8 cellular contexts compared by ENCODE assay signal in the genomic region with DNA sequence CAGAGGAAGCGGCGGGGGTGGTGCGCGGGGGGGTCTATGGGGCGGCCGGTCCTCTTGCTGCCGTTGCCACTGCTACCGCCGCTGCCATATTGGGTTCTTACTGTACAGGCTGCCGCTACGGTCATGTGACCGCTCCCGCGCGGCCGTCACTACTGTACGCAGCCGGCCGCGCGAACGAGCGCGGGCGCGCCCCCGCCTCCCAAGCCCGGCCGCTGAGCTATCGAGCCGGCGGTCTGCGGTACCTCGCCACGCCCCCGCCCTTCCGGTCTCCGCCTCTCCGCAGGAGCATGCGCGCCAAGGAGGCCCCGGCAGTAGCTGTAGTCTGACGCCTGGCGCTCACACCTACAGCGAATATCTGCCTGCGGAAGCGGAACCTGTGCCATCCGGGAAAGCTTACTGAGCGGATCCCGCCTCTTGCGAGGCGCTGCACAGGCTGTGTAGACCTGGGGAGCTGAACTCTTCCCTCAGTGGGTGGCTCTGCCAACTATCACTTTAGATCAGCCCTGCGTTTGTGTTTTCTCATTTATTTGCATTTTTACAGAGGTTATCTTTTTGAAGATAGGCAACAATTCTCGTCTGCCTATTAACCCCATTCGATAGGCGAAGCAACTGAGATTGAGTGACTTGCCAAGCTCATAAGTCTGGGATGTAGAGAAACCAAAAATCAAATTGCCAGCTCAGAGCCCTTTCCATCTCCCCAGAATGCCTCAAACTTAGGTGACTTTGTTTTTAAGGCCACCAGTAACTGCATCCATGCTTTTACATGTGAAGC. TPM values are rescaled to one million over a fixed set of nuclear protein-coding genes. Genes with fewer than 3 reads are reported as not detected.
DNase-seq lines count a peak whose midpoint lies in the region; ATAC-seq and TF ChIP-seq lines count a peak whose summit lies in the region.

Gene ASXL2 (minus strand): TSS at position 127 of the 772 bp plus-strand sequence. CDS start 265 bp downstream, outside the sequence.

- H3K4me1 Mint-ChIP-seq in WTC11 (peaks cover 16% of the 10 kb centered on the region), immature natural killer cell (peaks cover 30 to 38% of the 10 kb centered on the region in 2 donors)

- no peaks in the 10 kb centered on the region for H3K27me3 ChIP-seq in AG04450 (ENCODE audit: control insufficient read depth, insufficient read depth, low read length)

- POLR2A ChIA-PET in AG04450 (lab: Yijun Ruan, JAX): interaction anchor here (0.6 to 1.6 kb wide), 9 partner anchors 27 to 555 kb away, joined by 3 to 9 read pairs (median 4); partner anchors contain the start of gene RAB10
- POLR2A ChIA-PET in WTC11 (lab: Charles Lee): interaction anchor here (0.6 to 1.6 kb wide), 11 partner anchors 11 to 306 kb away, joined by 3 to 7 read pairs (median 3); partner anchors contain the start of gene DTNB

- H3K27me3 Mint-ChIP-seq in WTC11 (ENCODE audit: low read depth): peaks cover 21% of the 10 kb centered on the region
- H3K27me3 Mint-ChIP-seq in immature natural killer cell (ENCODE audit: low read depth in 3 of 3): peaks cover 5 to 19% (median 11%) of the 10 kb centered on the region in 3 donors

- peak within 1 kb of the TSS; percentile 94 for H3K27ac ChIP-seq in AG04450 (ENCODE audit: low read depth, low read length)

- H3K27ac Mint-ChIP-seq in WTC11: peak within 1 kb of the TSS; percentile 98
- peak within 1 kb of the TSS; percentile 96 to 99 (median 97) for H3K27ac Mint-ChIP-seq in immature natural killer cell

- peak within 1 kb of the TSS; percentile 96 for H3K4me3 Mint-ChIP-seq in WTC11
- H3K4me3 Mint-ChIP-seq in immature natural killer cell: peak within 1 kb of the TSS; percentile 92 to 99 (median 98)

- H3K36me3 Mint-ChIP-seq in WTC11 (no peaks in the 10 kb centered on the region), immature natural killer cell (no peaks in the 10 kb centered on the region)

- DNase-seq in AG04450 (ENCODE audit: low read depth, low spot score) (peak; percentile 89), NCI-H226 (peak; percentile 98), WTC11 (ENCODE audit: low spot score) (peak; percentile 97), cardiac fibroblast (ENCODE audit: low read depth in 2 of 2) (peak; percentile 96 to 98), immature natural killer cell (peak; percentile 97 to 98 (median 98)), smooth muscle cell of the brain vasculature (ENCODE audit: low read depth, low spot score) (peak; percentile 92)

- CTCF ChIA-PET in AG04450 (lab: Charles Lee) (interaction anchor here (0.7 to 1.6 kb wide), 5 partner anchors 9 to 511 kb away, joined by 3 to 10 read pairs (median 3); no protein-coding TSS in a partner anchor), WTC11 (lab: Charles Lee) (interaction anchor here (0.7 to 2.0 kb wide), 13 partner anchors 10 to 517 kb away, joined by 3 to 19 read pairs (median 4); no protein-coding TSS in a partner anchor)

- ATAC-seq in GM18909 (IDR thresholded peaks at IDR 0.05; ENCODE audit: poor library complexity, unreplicated experiment) (peak; percentile 89), HG03175 (IDR thresholded peaks at IDR 0.05; ENCODE audit: unreplicated experiment) (peak; percentile 91), WTC11 (peak; percentile 95)

- H3K9me3 Mint-ChIP-seq in WTC11: no peaks in the 10 kb centered on the region
- no peaks in the 10 kb centered on the region for H3K9me3 Mint-ChIP-seq in immature natural killer cell

- peak within 1 kb of the TSS; percentile 99 for H3K4me3 ChIP-seq in AG04450 (ENCODE audit: low read depth, low read length)
- H3K4me3 ChIP-seq in cardiac fibroblast (replicated peaks in 1 of 2; ENCODE audit: low read depth in 2 of 2, low read length in 2 of 2): peak within 1 kb of the TSS; percentile 97 to 100

- peaks cover 4% of the 10 kb centered on the region; the same call in 1 of the 2 replicates for H3K9me3 ChIP-seq in AG04450 (ENCODE audit: control insufficient read depth, insufficient read depth, low read length)

- TF ChIP-seq CTCF in AG04450 (IDR thresholded peaks at IDR 0.05; ENCODE audit: low read depth, low read length) (no peak), WTC11 (IDR thresholded peaks at IDR 0.05) (no peak), cardiac fibroblast (IDR thresholded peaks at IDR 0.05; ENCODE audit: low read depth, low read length) (no peak)

TF ChIP-seq in WTC11, 78 proteins besides CTCF, POLR2A, EP300 and RAD21 (continues in another document):
- TF ChIP-seq USF1 (CRISPR knock-in tag; IDR thresholded peaks at IDR 0.05) (peak; percentile 90), NR3C1 (CRISPR knock-in tag; conservative IDR thresholded peaks at IDR 0.05; ENCODE audit: low read depth) (no peak), GABPB1 (CRISPR knock-in tag; IDR thresholded peaks at IDR 0.05) (peak; percentile 65), USF2 (CRISPR knock-in tag; IDR thresholded peaks at IDR 0.05) (peak; percentile 94), ZNF423 (CRISPR knock-in tag; IDR thresholded peaks at IDR 0.05) (no peak), FOXK1 (CRISPR knock-in tag; IDR thresholded peaks at IDR 0.05) (no peak), SP1 (CRISPR knock-in tag; conservative IDR thresholded peaks at IDR 0.05) (peak; percentile 77), ZNF121 (CRISPR knock-in tag; IDR thresholded peaks at IDR 0.05) (no peak)
- TF ChIP-seq, protein P1, sequence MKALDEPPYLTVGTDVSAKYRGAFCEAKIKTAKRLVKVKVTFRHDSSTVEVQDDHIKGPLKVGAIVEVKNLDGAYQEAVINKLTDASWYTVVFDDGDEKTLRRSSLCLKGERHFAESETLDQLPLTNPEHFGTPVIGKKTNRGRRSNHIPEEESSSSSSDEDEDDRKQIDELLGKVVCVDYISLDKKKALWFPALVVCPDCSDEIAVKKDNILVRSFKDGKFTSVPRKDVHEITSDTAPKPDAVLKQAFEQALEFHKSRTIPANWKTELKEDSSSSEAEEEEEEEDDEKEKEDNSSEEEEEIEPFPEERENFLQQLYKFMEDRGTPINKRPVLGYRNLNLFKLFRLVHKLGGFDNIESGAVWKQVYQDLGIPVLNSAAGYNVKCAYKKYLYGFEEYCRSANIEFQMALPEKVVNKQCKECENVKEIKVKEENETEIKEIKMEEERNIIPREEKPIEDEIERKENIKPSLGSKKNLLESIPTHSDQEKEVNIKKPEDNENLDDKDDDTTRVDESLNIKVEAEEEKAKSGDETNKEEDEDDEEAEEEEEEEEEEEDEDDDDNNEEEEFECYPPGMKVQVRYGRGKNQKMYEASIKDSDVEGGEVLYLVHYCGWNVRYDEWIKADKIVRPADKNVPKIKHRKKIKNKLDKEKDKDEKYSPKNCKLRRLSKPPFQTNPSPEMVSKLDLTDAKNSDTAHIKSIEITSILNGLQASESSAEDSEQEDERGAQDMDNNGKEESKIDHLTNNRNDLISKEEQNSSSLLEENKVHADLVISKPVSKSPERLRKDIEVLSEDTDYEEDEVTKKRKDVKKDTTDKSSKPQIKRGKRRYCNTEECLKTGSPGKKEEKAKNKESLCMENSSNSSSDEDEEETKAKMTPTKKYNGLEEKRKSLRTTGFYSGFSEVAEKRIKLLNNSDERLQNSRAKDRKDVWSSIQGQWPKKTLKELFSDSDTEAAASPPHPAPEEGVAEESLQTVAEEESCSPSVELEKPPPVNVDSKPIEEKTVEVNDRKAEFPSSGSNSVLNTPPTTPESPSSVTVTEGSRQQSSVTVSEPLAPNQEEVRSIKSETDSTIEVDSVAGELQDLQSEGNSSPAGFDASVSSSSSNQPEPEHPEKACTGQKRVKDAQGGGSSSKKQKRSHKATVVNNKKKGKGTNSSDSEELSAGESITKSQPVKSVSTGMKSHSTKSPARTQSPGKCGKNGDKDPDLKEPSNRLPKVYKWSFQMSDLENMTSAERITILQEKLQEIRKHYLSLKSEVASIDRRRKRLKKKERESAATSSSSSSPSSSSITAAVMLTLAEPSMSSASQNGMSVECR (CRISPR knock-in tag; IDR thresholded peaks at IDR 0.05; ENCODE audit: borderline replicate concordance): no peak
- TF ChIP-seq, protein P2, sequence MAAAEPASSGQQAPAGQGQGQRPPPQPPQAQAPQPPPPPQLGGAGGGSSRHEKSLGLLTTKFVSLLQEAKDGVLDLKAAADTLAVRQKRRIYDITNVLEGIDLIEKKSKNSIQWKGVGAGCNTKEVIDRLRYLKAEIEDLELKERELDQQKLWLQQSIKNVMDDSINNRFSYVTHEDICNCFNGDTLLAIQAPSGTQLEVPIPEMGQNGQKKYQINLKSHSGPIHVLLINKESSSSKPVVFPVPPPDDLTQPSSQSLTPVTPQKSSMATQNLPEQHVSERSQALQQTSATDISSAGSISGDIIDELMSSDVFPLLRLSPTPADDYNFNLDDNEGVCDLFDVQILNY (CRISPR knock-in tag; IDR thresholded peaks at IDR 0.05): peak; percentile 36; the same call in 1 of the 2 replicates
- TF ChIP-seq, protein P3, sequence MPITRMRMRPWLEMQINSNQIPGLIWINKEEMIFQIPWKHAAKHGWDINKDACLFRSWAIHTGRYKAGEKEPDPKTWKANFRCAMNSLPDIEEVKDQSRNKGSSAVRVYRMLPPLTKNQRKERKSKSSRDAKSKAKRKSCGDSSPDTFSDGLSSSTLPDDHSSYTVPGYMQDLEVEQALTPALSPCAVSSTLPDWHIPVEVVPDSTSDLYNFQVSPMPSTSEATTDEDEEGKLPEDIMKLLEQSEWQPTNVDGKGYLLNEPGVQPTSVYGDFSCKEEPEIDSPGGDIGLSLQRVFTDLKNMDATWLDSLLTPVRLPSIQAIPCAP (CRISPR knock-in tag; IDR thresholded peaks at IDR 0.05): peak; percentile 60; the same call in 1 of the 2 replicates

RNA-seq across cellular contexts. Expression of gene ASXL2, which starts in this region (rescaled TPM):
- polyA plus RNA-seq in AG04450 (2011; rRNA removed) (12.5 and 14.0 TPM in 2 replicates), immature natural killer cell (10 to 100 TPM in 1 of 3 donors, 1 to 10 TPM in 2; 3.1 to 15.6 (median 4.7) TPM)
- 21.7 and 23.6 TPM in 2 replicates for polyA minus RNA-seq in AG04450 (2011; rRNA and poly(A)+ RNA removed)
- total RNA-seq in WTC11 (2021): 31.3 to 37.8 TPM (median 33.6 TPM) in 3 replicates

Comparison
In these comparisons a context has a peak if more than half of its experiments do, and no peak if none do; other contexts are left out.
1. Peak in every context shown above with its lines: DNase-seq, ATAC-seq, H3K4me3 ChIP-seq and H3K27ac ChIP-seq.